ENCODE assay signal across 28 cellular contexts in genomic region chr1:167233373-167233772, GRCh38.
"Had no signal": no experiment of that assay in that cellular context is flagged by ENCODE, and none has a peak within 500 bp of the region (broad histone marks: within the 10 kb centered on the region; RNA-seq: fewer than 3 reads in every experiment).

No MANE protein-coding gene starts in this region.

- H3K4me1 ChIP-seq: uterus had no signal

- DNase-seq: hypothalamus; immature natural killer cell; kidney; left colon; left lung; lower lobe of right lung; mesenchymal stem cell; midbrain; mucosa of descending colon; naive thymus-derived CD4-positive, alpha-beta T cell; ovary; right lobe of liver; stimulated activated CD4-positive, alpha-beta T cell treated with anti-CD3 and anti-CD28 coated beads, Interleukin-12 subunit alpha, Interleukin-12 subunit beta, amount 100 ng/mL, for 4 hours; stimulated activated CD4-positive, alpha-beta T cell treated with anti-CD3 and anti-CD28 coated beads, Interleukin-15, amount 100 ng/mL, for 24 hours; stimulated activated CD4-positive, alpha-beta T cell treated with anti-CD3 and anti-CD28 coated beads, Interleukin-2, amount 100 ng/mL, for 24 hours; stimulated activated CD4-positive, alpha-beta T cell treated with anti-CD3 and anti-CD28 coated beads, Interleukin-4, amount 100 ng/mL, for 1 hour; stimulated activated naive B cell treated with anti-CD40 and anti-IgM and Interleukin-4, amounts not matched to agents 10 μg/mL and 1 μg/mL and 100 μg/mL, for 72 hours; stimulated activated naive CD8-positive, alpha-beta T cell treated with anti-CD3 and anti-CD28 coated beads, Interleukin-15, Interleukin-2, amounts not matched to agents 100 U/mL and 50 U/mL, for 24 hours; stomach; testis; thyroid gland; transverse colon; upper lobe of left lung; uterus had no signal

- ATAC-seq: left colon; left lung; lower lobe of right lung; mucosa of descending colon; naive thymus-derived CD4-positive, alpha-beta T cell; natural killer cell treated with Interleukin-12 subunit alpha and Interleukin-12 subunit beta and Interleukin-15 and Interleukin-18, amount 100 ng/mL, for 72 hours; right lobe of liver; stimulated activated naive B cell treated with anti-CD40 and anti-IgM and Interleukin-4, amounts not matched to agents 10 μg/mL and 1 μg/mL and 100 μg/mL, for 72 hours; stimulated activated naive CD8-positive, alpha-beta T cell treated with anti-CD3 and anti-CD28 coated beads, Interleukin-15, Interleukin-2, amounts not matched to agents 100 U/mL and 50 U/mL, for 24 hours had no signal

- H3K27ac ChIP-seq: left lung, lower lobe of right lung, ovary, right atrium auricular region, right lobe of liver, stomach, testis, thyroid gland, transverse colon, upper lobe of left lung, uterus had no signal

- H3K4me3 Mint-ChIP-seq: immature natural killer cell; naive thymus-derived CD4-positive, alpha-beta T cell; natural killer cell treated with Interleukin-12 subunit alpha and Interleukin-12 subunit beta and Interleukin-15 and Interleukin-18, amount 100 ng/mL, for 72 hours; stimulated activated naive B cell treated with anti-CD40 and anti-IgM and Interleukin-4, amounts not matched to agents 10 μg/mL and 1 μg/mL and 100 μg/mL, for 72 hours had no signal

- H3K27ac Mint-ChIP-seq: immature natural killer cell; naive thymus-derived CD4-positive, alpha-beta T cell; natural killer cell treated with Interleukin-12 subunit alpha and Interleukin-12 subunit beta and Interleukin-15 and Interleukin-18, amount 100 ng/mL, for 72 hours; progenitor cell of endocrine pancreas; stimulated activated naive B cell treated with anti-CD40 and anti-IgM and Interleukin-4, amounts not matched to agents 10 μg/mL and 1 μg/mL and 100 μg/mL, for 72 hours had no signal

- H3K27me3 ChIP-seq: left lung, ovary, right atrium auricular region, right lobe of liver, stomach, testis, thyroid gland, transverse colon, upper lobe of left lung, uterus had no signal

- FAIRE-seq: islet of Langerhans, kidney had no signal

- H3K27me3 Mint-ChIP-seq: naive thymus-derived CD4-positive, alpha-beta T cell; natural killer cell treated with Interleukin-12 subunit alpha and Interleukin-12 subunit beta and Interleukin-15 and Interleukin-18, amount 100 ng/mL, for 72 hours; progenitor cell of endocrine pancreas; stimulated activated naive B cell treated with anti-CD40 and anti-IgM and Interleukin-4, amounts not matched to agents 10 μg/mL and 1 μg/mL and 100 μg/mL, for 72 hours had no signal

- H3K9me3 ChIP-seq: left lung, lower lobe of right lung, mucosa of descending colon, ovary, right atrium auricular region, right lobe of liver, stomach, testis, thyroid gland, transverse colon, upper lobe of left lung, uterus had no signal

- H3K9me3 Mint-ChIP-seq: immature natural killer cell; naive thymus-derived CD4-positive, alpha-beta T cell; natural killer cell treated with Interleukin-12 subunit alpha and Interleukin-12 subunit beta and Interleukin-15 and Interleukin-18, amount 100 ng/mL, for 72 hours; stimulated activated naive B cell treated with anti-CD40 and anti-IgM and Interleukin-4, amounts not matched to agents 10 μg/mL and 1 μg/mL and 100 μg/mL, for 72 hours had no signal

- H3K36me3 Mint-ChIP-seq: immature natural killer cell; natural killer cell treated with Interleukin-12 subunit alpha and Interleukin-12 subunit beta and Interleukin-15 and Interleukin-18, amount 100 ng/mL, for 72 hours; stimulated activated naive B cell treated with anti-CD40 and anti-IgM and Interleukin-4, amounts not matched to agents 10 μg/mL and 1 μg/mL and 100 μg/mL, for 72 hours had no signal
